14 cellular contexts compared by ENCODE assay signal in the genomic region with DNA sequence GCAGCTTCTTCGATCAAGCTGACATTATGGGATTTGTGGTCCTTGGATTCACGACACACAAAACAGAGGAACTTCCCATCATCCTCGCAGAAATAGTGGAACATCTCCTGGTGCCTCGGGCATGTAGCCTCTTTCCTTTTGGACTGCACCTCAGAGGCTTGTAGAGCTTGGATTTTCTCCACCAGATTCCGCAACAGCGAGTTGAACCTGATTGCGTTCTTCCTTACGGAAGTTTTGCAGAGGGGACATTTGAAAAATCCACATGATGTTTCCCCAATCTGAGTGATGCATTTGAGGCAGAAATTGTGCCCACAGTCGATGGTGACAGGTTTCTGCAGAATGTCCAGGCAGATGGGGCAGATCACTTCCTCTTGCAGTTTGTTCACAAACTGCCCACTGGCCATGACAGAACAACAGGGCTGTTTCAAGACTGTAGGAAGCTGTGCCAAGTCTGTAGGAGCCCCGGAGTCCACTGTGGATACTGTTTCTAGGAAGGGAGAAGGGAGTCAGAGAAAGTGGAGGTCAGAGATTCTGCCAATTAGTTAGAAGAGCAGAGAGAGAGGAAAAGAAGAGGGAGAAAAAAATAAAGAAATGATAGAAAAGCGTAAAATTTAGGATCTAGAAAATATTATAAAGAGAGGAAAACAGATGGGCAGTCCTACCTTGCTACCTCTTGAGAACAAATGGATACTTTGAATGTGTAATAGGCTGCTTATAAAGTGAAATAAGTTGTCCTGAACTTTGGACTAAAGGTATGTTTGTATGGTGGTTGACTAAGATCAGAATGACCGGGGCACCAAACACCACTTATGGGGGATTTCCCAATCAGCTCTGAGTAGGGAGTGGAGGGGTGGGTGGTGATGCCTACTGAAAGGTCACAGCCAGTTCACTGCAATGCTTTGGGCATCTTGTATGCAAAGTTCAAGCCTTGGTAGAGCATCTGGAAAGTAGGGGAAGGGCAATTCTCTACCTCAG. TPM values are rescaled to one million over a fixed set of nuclear protein-coding genes. Genes with fewer than 3 reads are reported as not detected.
DNase-seq lines count a peak whose midpoint lies in the region; ATAC-seq and TF ChIP-seq lines count a peak whose summit lies in the region.
"Had no signal": no experiment of that assay in that cellular context is flagged by ENCODE, and none has a peak within 500 bp of the region (broad histone marks: within the 10 kb centered on the region; RNA-seq: fewer than 3 reads in every experiment).

A gene with protein sequence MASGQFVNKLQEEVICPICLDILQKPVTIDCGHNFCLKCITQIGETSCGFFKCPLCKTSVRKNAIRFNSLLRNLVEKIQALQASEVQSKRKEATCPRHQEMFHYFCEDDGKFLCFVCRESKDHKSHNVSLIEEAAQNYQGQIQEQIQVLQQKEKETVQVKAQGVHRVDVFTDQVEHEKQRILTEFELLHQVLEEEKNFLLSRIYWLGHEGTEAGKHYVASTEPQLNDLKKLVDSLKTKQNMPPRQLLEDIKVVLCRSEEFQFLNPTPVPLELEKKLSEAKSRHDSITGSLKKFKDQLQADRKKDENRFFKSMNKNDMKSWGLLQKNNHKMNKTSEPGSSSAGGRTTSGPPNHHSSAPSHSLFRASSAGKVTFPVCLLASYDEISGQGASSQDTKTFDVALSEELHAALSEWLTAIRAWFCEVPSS (minus strand): TSS at position 689 of the 975 bp plus-strand sequence. CDS start 285 bp downstream, at position 404.

- H3K4me1 ChIP-seq in left lung: no peaks in the 10 kb centered on the region
- H3K4me1 ChIP-seq: body of pancreas, prostate gland had no signal

- H3K27me3 ChIP-seq in left lung: peaks cover 17 to 73% of the 10 kb centered on the region in 2 donors
- H3K27me3 ChIP-seq: body of pancreas had no signal

- H3K4me3 ChIP-seq in left lung: no peak within 1 kb of the TSS
- H3K4me3 ChIP-seq: body of pancreas, prostate gland had no signal

- TF ChIP-seq CTCF in left lung (IDR thresholded peaks at IDR 0.05): no peak

- H3K9me3 ChIP-seq in left lung: no peaks in the 10 kb centered on the region
- H3K9me3 ChIP-seq: body of pancreas, prostate gland had no signal

- no peak within 1 kb of the TSS for H3K27ac ChIP-seq in left lung
- H3K27ac ChIP-seq: body of pancreas, prostate gland had no signal

- intact Hi-C loops in left lung (cut with DNase I): no loop called here

- DNase-seq in CD1c-positive myeloid dendritic cell (ENCODE audit: extremely low spot score): peak; percentile 62
- DNase-seq in left lung: no peak
- DNase-seq in SK-N-DZ (ENCODE audit: low spot score): no peak
- DNase-seq in NCI-H1436 treated with DMSO at 0.1 percent for 48 hours (lab: John Stamatoyannopoulos, UW): no peak
- DNase-seq: body of pancreas; effector CD4-positive, alpha-beta T cell; NCI-H2171 treated with DMSO at 0.1 percent for 48 hours; stimulated activated CD8-positive, alpha-beta memory T cell treated with anti-CD3 and anti-CD28 coated beads, Interleukin-4, amount 100 ng/mL, for 48 hours had no signal

- ATAC-seq in GM18870 (IDR thresholded peaks at IDR 0.05; ENCODE audit: unreplicated experiment) (peak; percentile 73), HG03457 (IDR thresholded peaks at IDR 0.05; ENCODE audit: unreplicated experiment) (peak; percentile 70), left lung (peak; percentile 62), HG03521 (IDR thresholded peaks at IDR 0.05; ENCODE audit: unreplicated experiment) (no peak), HG03139 (IDR thresholded peaks at IDR 0.05; ENCODE audit: unreplicated experiment) (no peak)
- ATAC-seq: body of pancreas had no signal

- no peaks in the 10 kb centered on the region for H3K36me3 ChIP-seq in left lung
- H3K36me3 ChIP-seq: prostate gland had no signal

RNA-seq across cellular contexts. Expression of the gene that starts here (rescaled TPM):
- under 1 TPM; 0.39 to 0.99 TPM for total RNA-seq in left lung
- not detected in 2 replicates for polyA plus RNA-seq in SK-N-DZ (2014; cell fraction: cytosol; rRNA removed)
- not detected in 2 replicates for polyA plus RNA-seq in SK-N-DZ (2014; cell fraction: nucleus; rRNA removed)
- total RNA-seq: fibroblast of villous mesenchyme had no signal

Comparison
In these comparisons a context has a peak if more than half of its experiments do, and no peak if none do; other contexts are left out.
1. Peak in ATAC-seq in left lung; RNA of the gene not detected or under 1 TPM.
2. ATAC-seq: peak in GM18870 (single experiment) and HG03457 (single experiment); none in HG03521 (single experiment) and HG03139 (single experiment).